Comparison of ENCODE assay signal across 22 cellular contexts in genomic region chr17:58254803-58255202, GRCh38. TPM values are rescaled to one million over a fixed set of nuclear protein-coding genes. Genes with fewer than 3 reads are reported as not detected.
A peak's percentile ranks its signal among the peaks of the same experiment; 100 is the strongest.
DNase-seq lines count a peak whose midpoint lies in the region; ATAC-seq, FAIRE-seq and TF ChIP-seq lines count a peak whose summit lies in the region.
"Had no signal": no experiment of that assay in that cellular context is flagged by ENCODE, and none has a peak within 500 bp of the region (broad histone marks: within the 10 kb centered on the region; RNA-seq: fewer than 3 reads in every experiment).

No MANE protein-coding gene starts in this region.

- in situ Hi-C loops in mammary epithelial cell (cut with MboI; ENCODE audit: low sequenced_read_pairs in 2 of 2): no loop called here

- FAIRE-seq in GM12892 (lab: Jason Lieb, UNC): no peak
- FAIRE-seq: astrocyte, RCC 7860 had no signal

- H3K27ac Mint-ChIP-seq in memory B cell: peak overlapping the region; percentile 36

- WGBS in mammary epithelial cell (ENCODE audit: low coverage, missing lambda C conversion rate): no CpG with 5 or more reads among the region's 8 CpGs

- RAD21 ChIA-PET in HCT116 (lab: Charles Lee; ENCODE audit: low non-redundant PET in 1 of 2, low total read pairs in 2 of 2, uncharacterized antibody in 2 of 2, unreplicated experiment in 2 of 2): no interaction called here

- H3K9me3 ChIP-seq in HCT116 (ENCODE audit: control insufficient read depth in 1 of 2, insufficient read depth in 1 of 2, low read depth in 1 of 2, low read length in 2 of 2) (no peaks in the 10 kb centered on the region), mammary epithelial cell (replicated peaks; ENCODE audit: insufficient read depth, low read length) (no peaks in the 10 kb centered on the region)
- H3K9me3 ChIP-seq: gastroesophageal sphincter, right lobe of liver had no signal

- H3K4me3 Mint-ChIP-seq in memory B cell: no peak overlapping the region
- H3K4me3 Mint-ChIP-seq: naive thymus-derived CD4-positive, alpha-beta T cell had no signal

- no peak overlapping the region for H3K27ac ChIP-seq in HCT116 (ENCODE audit: low read depth, low read length)
- H3K27ac ChIP-seq in mammary epithelial cell (ENCODE audit: insufficient read depth, low read depth, low read length): no peak overlapping the region
- no peak overlapping the region for H3K27ac ChIP-seq in substantia nigra (ENCODE audit: low read depth, low read length, poor library complexity, severe bottlenecking)
- H3K27ac ChIP-seq: gastroesophageal sphincter, right lobe of liver had no signal

- no peaks in the 10 kb centered on the region for H4K20me1 ChIP-seq in HCT116 (ENCODE audit: insufficient read depth)
- no peaks in the 10 kb centered on the region for H4K20me1 ChIP-seq in mammary epithelial cell (ENCODE audit: insufficient read depth, low read length)

- POLR2A ChIA-PET in HCT116 (lab: Charles Lee): interaction anchor here (1.1 kb wide), 1 partner anchor 377 kb away, joined by 3 read pairs; no protein-coding TSS in a partner anchor

- H3K4me1 ChIP-seq in HCT116 (ENCODE audit: control insufficient read depth in 1 of 2, insufficient read depth in 2 of 2, low read length in 2 of 2) (peaks cover 0 to 6% of the 10 kb centered on the region in 2 experiments; a peak in 2 of 4 replicates), mammary epithelial cell (ENCODE audit: insufficient read depth, low read length) (no peaks in the 10 kb centered on the region)

- ATAC-seq in HCT116 (peak; percentile 95), memory B cell (ENCODE audit: low read depth) (no peak)
- ATAC-seq: gastroesophageal sphincter; left ventricle myocardium superior; naive thymus-derived CD4-positive, alpha-beta T cell; stimulated activated naive CD8-positive, alpha-beta T cell treated with anti-CD3 and anti-CD28 coated beads, Interleukin-15, Interleukin-2, amounts not matched to agents 100 U/mL and 50 U/mL, for 24 hours had no signal

- no peaks in the 10 kb centered on the region for H3K36me3 Mint-ChIP-seq in memory B cell
- H3K36me3 Mint-ChIP-seq: naive thymus-derived CD4-positive, alpha-beta T cell had no signal

- dilution Hi-C loops in mammary epithelial cell (cut with HindIII; ENCODE audit: low sequenced_read_pairs): no loop called here

- intact Hi-C loops in HCT116 (cut with micrococcal nuclease) (loop anchor here (5.0 kb wide), 1 partner anchor 133 kb away; no protein-coding TSS in a partner anchor), mammary epithelial cell (cut with micrococcal nuclease) (no loop called here)

- BruUV-seq in HCT116 (replicated peaks; lab: Mats Ljungman, UMichigan) (no TSS peak), mammary epithelial cell (replicated peaks; lab: Mats Ljungman, UMichigan) (no TSS peak)

- H3K27me3 ChIP-seq in HCT116 (ENCODE audit: insufficient read depth, low read length) (peaks cover 21% of the 10 kb centered on the region), mammary epithelial cell (ENCODE audit: insufficient read depth, low read length) (peaks cover 7% of the 10 kb centered on the region)
- H3K27me3 ChIP-seq: right lobe of liver had no signal

- no peaks in the 10 kb centered on the region for H3K9me2 ChIP-seq in HCT116 (ENCODE audit: insufficient read depth)

- H3K4me1 Mint-ChIP-seq in memory B cell: peaks cover 7% of the 10 kb centered on the region

- peak; percentile 50 to 90 (median 76); a peak in 5 of 6 replicates for TF ChIP-seq CTCF in HCT116 (IDR thresholded peaks at IDR 0.05 in 2 of 3, conservative IDR thresholded peaks at IDR 0.05 in 1 of 3; ENCODE audit: borderline replicate concordance in 1 of 3, insufficient read depth in 1 of 3, low read depth in 2 of 3, low read length in 2 of 3)
- TF ChIP-seq CTCF in mammary epithelial cell (conservative IDR thresholded peaks at IDR 0.05 in 1 of 2, IDR thresholded peaks at IDR 0.05 in 1 of 2; ENCODE audit: extremely low read depth in 1 of 2, insufficient read depth in 1 of 2, low read depth in 1 of 2, low read length in 2 of 2): peak in 1 of 2 donors; percentile 29

- H3K4me2 ChIP-seq in HCT116 (ENCODE audit: low read length) (peak overlapping the region; percentile 26; the same call in 1 of the 2 replicates), mammary epithelial cell (ENCODE audit: insufficient read depth, low read depth, low read length) (no peak overlapping the region)

- H3K4me3 ChIP-seq in HCT116 (replicated peaks in 1 of 2; ENCODE audit: low read depth in 1 of 2, low read length in 2 of 2) (no peak overlapping the region), mammary epithelial cell (replicated peaks in 1 of 3; ENCODE audit: insufficient read depth in 1 of 3, low read depth in 2 of 3, low read length in 3 of 3) (no peak overlapping the region)
- H3K4me3 ChIP-seq: gastroesophageal sphincter, right lobe of liver had no signal

- H3K36me3 ChIP-seq in HCT116 (ENCODE audit: control insufficient read depth in 1 of 2, insufficient read depth in 2 of 2, low read length in 2 of 2) (no peaks in the 10 kb centered on the region), mammary epithelial cell (ENCODE audit: insufficient read depth, low read length) (no peaks in the 10 kb centered on the region)
- H3K36me3 ChIP-seq: gastroesophageal sphincter, right lobe of liver had no signal

- DNase-seq in D341Med (ENCODE audit: low spot score) (peak; percentile 47), HCT116 (ENCODE audit: low read depth, low spot score) (peak; percentile 22), mammary epithelial cell (no peak), memory B cell (ENCODE audit: low spot score in 2 of 2) (no peak), substantia nigra (lab: John Stamatoyannopoulos, UW) (no peak), inferior parietal cortex (ENCODE audit: extremely low spot score) (no peak), GM12892 (ENCODE audit: insufficient read length) (no peak)
- no peak for DNase-seq in stimulated activated CD4-positive, alpha-beta T cell treated with anti-CD3 and anti-CD28 coated beads, Interleukin-2, amount 100 ng/mL, for 48 hours
- DNase-seq: activated CD4-positive, alpha-beta T cell treated with anti-CD3 and anti-CD28 coated beads for 48 hours; effector CD8-positive, alpha-beta T cell; left ventricle myocardium superior; NCI-H1105 treated with DMSO at 0.1 percent for 48 hours; NCI-H446 treated with DMSO at 0.1 percent for 48 hours; right lobe of liver; stimulated activated naive CD8-positive, alpha-beta T cell treated with anti-CD3 and anti-CD28 coated beads, Interleukin-15, Interleukin-2, amounts not matched to agents 100 U/mL and 50 U/mL, for 24 hours had no signal

- H3K79me2 ChIP-seq in HCT116 (ENCODE audit: insufficient read depth, low read length): no peaks in the 10 kb centered on the region
- no peaks in the 10 kb centered on the region for H3K79me2 ChIP-seq in mammary epithelial cell (ENCODE audit: insufficient read depth, low read length)

- no peak overlapping the region for H3K9ac ChIP-seq in HCT116 (ENCODE audit: low read length)
- no peak overlapping the region for H3K9ac ChIP-seq in mammary epithelial cell (ENCODE audit: insufficient read depth, low read length)

- no peaks in the 10 kb centered on the region for H3K9me3 Mint-ChIP-seq in memory B cell
- H3K9me3 Mint-ChIP-seq: naive thymus-derived CD4-positive, alpha-beta T cell had no signal

- H2AFZ ChIP-seq in HCT116 (ENCODE audit: low read depth, low read length, poor library complexity, severe bottlenecking) (peak overlapping the region; percentile 94), mammary epithelial cell (ENCODE audit: low read depth, low read length) (peak overlapping the region; percentile 3)

- TF ChIP-seq POLR2A in HCT116 (IDR thresholded peaks at IDR 0.05; ENCODE audit: borderline replicate concordance, extremely low read depth, insufficient read depth, insufficient read length) (no peak), GM12892 (IDR thresholded peaks at IDR 0.05; ENCODE audit: low read depth, low read length) (no peak)

- H3K27me3 Mint-ChIP-seq in memory B cell: peaks cover 4% of the 10 kb centered on the region

- CTCF ChIA-PET in HCT116 (lab: Charles Lee) (interaction anchor here (0.7 to 2.8 kb wide), 3 partner anchors 9 to 133 kb away, joined by 3 to 10 read pairs (median 6); no protein-coding TSS in a partner anchor), mammary epithelial cell (lab: Charles Lee; ENCODE audit: low non-redundant PET) (no interaction called here)

- TF ChIP-seq RAD21 in HCT116 (IDR thresholded peaks at IDR 0.05; ENCODE audit: low read depth): peak; percentile 45

TF ChIP-seq in HCT116, 20 proteins besides CTCF, POLR2A, EP300 and RAD21:
- peak; percentile 72; the same call in 1 of the 2 replicates for TF ChIP-seq MAX (IDR thresholded peaks at IDR 0.05)
- TF ChIP-seq SP1 (IDR thresholded peaks at IDR 0.05; ENCODE audit: low read depth): no peak
- peak; percentile 28; the same call in 1 of the 2 replicates for TF ChIP-seq CBX3 (IDR thresholded peaks at IDR 0.05; ENCODE audit: low read depth)

RNA-seq across cellular contexts. Expression of gene LPO, which starts 16.4 kb away (rescaled TPM):
- not detected for total RNA-seq in HCT116 (2021; ENCODE audit: unreplicated experiment)
- 0.03 and 0.12 TPM in 2 replicates for polyA plus RNA-seq in HCT116 (2012)
- not detected for total RNA-seq in mammary epithelial cell
- polyA plus RNA-seq in mammary epithelial cell: not detected
- polyA minus RNA-seq in mammary epithelial cell: not detected
- polyA plus RNA-seq in GM12892 (2012; ENCODE audit: missing spikeins): 0.08 TPM
- total RNA-seq: astrocyte; G401; left ventricle myocardium superior; right lobe of liver; T-helper 1 cell treated with Interleukin-12 subunit alpha and Interleukin-12 subunit beta and Interleukin-4 antibody, amounts not matched to agents 30 ng/mL and 1 ng/mL, for 36 hours had no signal
- polyA plus RNA-seq: naive thymus-derived CD4-positive, alpha-beta T cell had no signal

RNA-seq across cellular contexts. Expression of gene MPO, which starts 25.9 kb away (rescaled TPM):
- total RNA-seq in HCT116 (2021; ENCODE audit: unreplicated experiment) (not detected), mammary epithelial cell (not detected)
- not detected in 2 replicates for polyA plus RNA-seq in HCT116 (2012)
- polyA plus RNA-seq in mammary epithelial cell: not detected
- not detected for polyA minus RNA-seq in mammary epithelial cell
- not detected for polyA plus RNA-seq in GM12892 (2012; ENCODE audit: missing spikeins)
- total RNA-seq: astrocyte, G401 had no signal
- polyA plus RNA-seq: BJ; naive thymus-derived CD4-positive, alpha-beta T cell had no signal

RNA-seq across cellular contexts. Expression of gene MKS1, which starts 35.7 kb away (rescaled TPM):
- 29.8 TPM for total RNA-seq in HCT116 (2021; ENCODE audit: unreplicated experiment)
- 25.2 and 27.6 TPM in 2 replicates for polyA plus RNA-seq in HCT116 (2012)
- 10 to 100 TPM; 17.5 to 24.0 TPM for total RNA-seq in mammary epithelial cell
- polyA plus RNA-seq in mammary epithelial cell: 11.4 TPM
- polyA minus RNA-seq in mammary epithelial cell: 30.9 TPM
- 14.4 TPM for polyA plus RNA-seq in GM12892 (2012; ENCODE audit: missing spikeins)

Comparison
In these comparisons a context has a peak if more than half of its experiments do, and no peak if none do; other contexts are left out.
1. DNase-seq: peak in D341Med (single experiment) and HCT116 (single experiment); none in mammary epithelial cell (single experiment), memory B cell (0 of 2), substantia nigra (0 of 49), inferior parietal cortex (single experiment), stimulated activated CD4-positive, alpha-beta T cell treated with anti-CD3 and anti-CD28 coated beads, Interleukin-2, amount 100 ng/mL, for 48 hours (0 of 2) and GM12892 (single experiment).